Comparison of ENCODE assay signal across 8 cellular contexts in genomic region chr15:65384895-65385867, GRCh38. TPM values are rescaled to one million over a fixed set of nuclear protein-coding genes. Genes with fewer than 3 reads are reported as not detected.
DNase-seq lines count a peak whose midpoint lies in the region; ATAC-seq and TF ChIP-seq lines count a peak whose summit lies in the region.

No MANE protein-coding gene starts in this region.

- H3K27me3 Mint-ChIP-seq in activated CD4-positive, alpha-beta T cell treated with anti-CD3 and anti-CD28 coated beads for 36 hours = peaks cover 10% of the 10 kb centered on the region

- H3K9me3 Mint-ChIP-seq in activated CD4-positive, alpha-beta T cell treated with anti-CD3 and anti-CD28 coated beads for 36 hours (ENCODE audit: low read depth) = no peaks in the 10 kb centered on the region

- no peaks in the 10 kb centered on the region for H3K36me3 ChIP-seq in kidney epithelial cell (ENCODE audit: control insufficient read depth, insufficient read depth, low read length)

- TF ChIP-seq CTCF in kidney epithelial cell (IDR thresholded peaks at IDR 0.05; ENCODE audit: insufficient read depth, low read length, poor library complexity, severe bottlenecking) = peak; percentile 95

- ATAC-seq in HG03066 (IDR thresholded peaks at IDR 0.05; ENCODE audit: low read depth, unreplicated experiment) = peak; percentile 66
- peak; percentile 90 for ATAC-seq in activated CD4-positive, alpha-beta T cell treated with anti-CD3 and anti-CD28 coated beads for 36 hours
- no peak for ATAC-seq in HG03520 (IDR thresholded peaks at IDR 0.05; ENCODE audit: unreplicated experiment)

- H3K4me1 Mint-ChIP-seq in activated CD4-positive, alpha-beta T cell treated with anti-CD3 and anti-CD28 coated beads for 36 hours = peaks cover 11% of the 10 kb centered on the region

- POLR2A ChIA-PET in activated CD4-positive, alpha-beta T cell treated with anti-CD3 and anti-CD28 coated beads for 36 hours (lab: Charles Lee) = interaction anchor here (0.6 to 2.2 kb wide), 3 partner anchors 66 to 141 kb away, joined by 4 to 8 read pairs (median 4); partner anchors contain the start of gene RNU5B-1

- H3K4me3 ChIP-seq in kidney epithelial cell (ENCODE audit: low read depth, low read length) = no peak overlapping the region

- H3K4me3 Mint-ChIP-seq in activated CD4-positive, alpha-beta T cell treated with anti-CD3 and anti-CD28 coated beads for 36 hours = peak overlapping the region; percentile 79

- peaks cover 2% of the 10 kb centered on the region for H3K27me3 ChIP-seq in kidney epithelial cell (ENCODE audit: control insufficient read depth, insufficient read depth, low read length)

- in situ Hi-C loops in G401 (cut with HindIII; ENCODE audit: low sequenced_read_pairs) = no loop called here

- CTCF ChIA-PET in activated CD4-positive, alpha-beta T cell treated with anti-CD3 and anti-CD28 coated beads for 36 hours (lab: Charles Lee) = interaction anchor here (0.5 to 5.3 kb wide), 23 partner anchors 8 to 353 kb away, joined by 3 to 108 read pairs (median 4); partner anchors contain the start of gene CLPX

- H3K36me3 Mint-ChIP-seq in activated CD4-positive, alpha-beta T cell treated with anti-CD3 and anti-CD28 coated beads for 36 hours (ENCODE audit: low read depth) = no peaks in the 10 kb centered on the region

- H3K27ac Mint-ChIP-seq in activated CD4-positive, alpha-beta T cell treated with anti-CD3 and anti-CD28 coated beads for 36 hours = peak overlapping the region; percentile 71

- intact Hi-C loops in activated CD4-positive, alpha-beta T cell treated with anti-CD3 and anti-CD28 coated beads for 36 hours (cut with DNase I, micrococcal nuclease) = loop anchor here (1.0 to 5.0 kb wide), 6 partner anchors 16 to 352 kb away; partner anchors contain the start of gene PDCD7 (in 1 of the 2)

- DNase-seq in G401 (ENCODE audit: low spot score) = peak; percentile 94
- DNase-seq in NCI-H460 (ENCODE audit: extremely low read depth, low read depth) = peak; percentile 85
- DNase-seq in activated CD4-positive, alpha-beta T cell treated with anti-CD3 and anti-CD28 coated beads for 36 hours = peak; percentile 93
- DNase-seq in cerebellum (ENCODE audit: low spot score) = peak; percentile 92
- no peak for DNase-seq in kidney epithelial cell (ENCODE audit: low read depth)
- peak; percentile 64 to 80 for DNase-seq in stimulated activated CD4-positive, alpha-beta T cell treated with anti-CD3 and anti-CD28 coated beads, Interleukin-15, amount 100 ng/mL, for 48 hours (ENCODE audit: low read depth in 2 of 2)

RNA-seq across cellular contexts. Expression of gene IGDCC3, which starts 7.4 kb away (rescaled TPM):
- 7.9 and 20.1 TPM in 2 replicates for total RNA-seq in G401 (2014; rRNA removed; shearing (Covaris generic))
- not detected in 2 replicates for total RNA-seq in NCI-H460 (2014; rRNA removed; shearing (Covaris generic))
- polyA plus RNA-seq in NCI-H460 (2014; cell fraction: nucleus; rRNA removed) = not detected in 2 replicates
- total RNA-seq in activated CD4-positive, alpha-beta T cell treated with anti-CD3 and anti-CD28 coated beads for 36 hours = not detected
- total RNA-seq in cerebellum (19.8 TPM), kidney epithelial cell (0.13 and 0.27 TPM in 2 replicates)

RNA-seq across cellular contexts. Expression of gene IGDCC4, which starts 37.6 kb away (rescaled TPM):
- 2.5 and 3.0 TPM in 2 replicates for total RNA-seq in G401 (2014; rRNA removed; shearing (Covaris generic))
- total RNA-seq in NCI-H460 (2014; rRNA removed; shearing (Covaris generic)) = 0.29 and 0.74 TPM in 2 replicates
- polyA plus RNA-seq in NCI-H460 (2014; cell fraction: nucleus; rRNA removed) = 0.56 and 1.7 TPM in 2 replicates
- total RNA-seq in activated CD4-positive, alpha-beta T cell treated with anti-CD3 and anti-CD28 coated beads for 36 hours = under 1 TPM; 0.16 to 0.18 TPM
- total RNA-seq in cerebellum = 12.2 TPM
- 16.5 and 18.1 TPM in 2 replicates for total RNA-seq in kidney epithelial cell
